ENCODE assay signal across 10 cellular contexts in genomic region chr17:66507103-66507923, GRCh38.
A peak's percentile ranks its signal among the peaks of the same experiment; 100 is the strongest.
DNase-seq lines count a peak whose midpoint lies in the region; ATAC-seq, FAIRE-seq and TF ChIP-seq lines count a peak whose summit lies in the region.
"Had no signal": no experiment of that assay in that cellular context is flagged by ENCODE, and none has a peak within 500 bp of the region (broad histone marks: within the 10 kb centered on the region; RNA-seq: fewer than 3 reads in every experiment).

No MANE protein-coding gene starts in this region.

- H3K27ac ChIP-seq in K562 (ENCODE audit: extremely low read depth, low read depth, low read length) = peak overlapping the region; percentile 86
- H3K27ac ChIP-seq in lung (ENCODE audit: low read depth in 1 of 2, low read length in 1 of 2) = no peak overlapping the region
- H3K27ac ChIP-seq: HL-60 had no signal

- H4K20me1 ChIP-seq in K562 (replicated peaks; ENCODE audit: control insufficient read depth, insufficient read depth, low read length) = no peaks in the 10 kb centered on the region

- H3K4me1 ChIP-seq in K562 (replicated peaks in 1 of 2; ENCODE audit: control insufficient read depth in 2 of 2, insufficient read depth in 2 of 2, low read length in 2 of 2) (peaks cover 25 to 46% of the 10 kb centered on the region in 2 experiments), lung (ENCODE audit: control insufficient read depth in 2 of 2, insufficient read depth in 2 of 2, low read length in 2 of 2) (peaks cover 0 to 7% of the 10 kb centered on the region in 2 donors)

- ATAC-seq in K562 = peak; percentile 79
- peak; percentile 42 for ATAC-seq in lung (ENCODE audit: insufficient read depth, low FRiP score)
- ATAC-seq in GM19328 (IDR thresholded peaks at IDR 0.05; ENCODE audit: unreplicated experiment) = no peak
- no peak for ATAC-seq in HG02970 (IDR thresholded peaks at IDR 0.05; ENCODE audit: low FRiP score, unreplicated experiment)
- no peak for ATAC-seq in GM21717 (IDR thresholded peaks at IDR 0.05; ENCODE audit: unreplicated experiment)

- H3K27me3 ChIP-seq in K562 (ENCODE audit: control insufficient read depth in 2 of 2, insufficient read depth in 2 of 2, low read length in 2 of 2) (no peaks in the 10 kb centered on the region), lung (ENCODE audit: control insufficient read depth, insufficient read depth) (no peaks in the 10 kb centered on the region)

- TF ChIP-seq CTCF in K562 (IDR thresholded peaks at IDR 0.05 in 2 of 3, conservative IDR thresholded peaks at IDR 0.05 in 1 of 3; ENCODE audit: insufficient read depth in 2 of 3, low read depth in 1 of 3, low read length in 3 of 3) (no peak), lung (IDR thresholded peaks at IDR 0.05; ENCODE audit: control extremely low read depth, extremely low read depth) (no peak)

- peak overlapping the region; percentile 75 for H2AFZ ChIP-seq in K562 (ENCODE audit: low read depth, low read length)

- TF ChIP-seq RAD21 in K562 (CRISPR knock-in tag; conservative IDR thresholded peaks at IDR 0.05 in 1 of 2, IDR thresholded peaks at IDR 0.05 in 1 of 2) = no peak

- peak overlapping the region; percentile 70 for H3K4me2 ChIP-seq in K562 (ENCODE audit: insufficient read depth, low read length)

- peak; percentile 88 for FAIRE-seq in K562 (lab: Jason Lieb, UNC)

- CTCF ChIA-PET in K562 (lab: Yijun Ruan, JAX; ENCODE audit: low intra/inter-chr PET ratio) = no interaction called here

- in situ Hi-C loops in ACHN (cut with HindIII; ENCODE audit: low pct_ligation_motif_present, low pct_unique_long_range_greater_than_20kb, low sequenced_read_pairs) (no loop called here), K562 (cut with MboI) (no loop called here)

- peak; percentile 48 for TF ChIP-seq EP300 in K562 (IDR thresholded peaks at IDR 0.05; ENCODE audit: low read length)

- POLR2A ChIA-PET in K562 (lab: Yijun Ruan, JAX) = interaction anchor here (0.6 to 1.5 kb wide), 9 partner anchors 9 to 1477 kb away, joined by 3 to 4 read pairs (median 3); no protein-coding TSS in a partner anchor

- BruUV-seq in K562 (replicated peaks; lab: Mats Ljungman, UMichigan) = no TSS peak

- H3K79me2 ChIP-seq in K562 (ENCODE audit: control insufficient read depth, insufficient read depth, low read length) = peaks cover 65% of the 10 kb centered on the region

- H3K9me1 ChIP-seq in K562 (ENCODE audit: control insufficient read depth, insufficient read depth, low read length) = no peaks in the 10 kb centered on the region

- peak; percentile 75 for DNase-seq in ACHN
- peak; percentile 72 for DNase-seq in HT1080 (ENCODE audit: low read depth)
- DNase-seq in K562 (ENCODE audit: extremely low read depth in 1 of 4, low spot score in 3 of 4) = peak; percentile 56 to 78 (median 70)
- DNase-seq in lung (ENCODE audit: low spot score) = peak; percentile 49
- no peak for DNase-seq in NCI-H1694 (lab: John Stamatoyannopoulos, UW)
- DNase-seq: immature natural killer cell had no signal

- no peak for TF ChIP-seq POLR2A in K562 (conservative IDR thresholded peaks at IDR 0.05)

- H3K4me3 ChIP-seq in K562 (no peak overlapping the region), lung (no peak overlapping the region)

- H3K9me3 ChIP-seq in K562 (replicated peaks; ENCODE audit: control insufficient read depth, insufficient read depth, low read depth, low read length) (no peaks in the 10 kb centered on the region), lung (ENCODE audit: control insufficient read depth in 2 of 2, insufficient read depth in 1 of 2, low read length in 1 of 2) (no peaks in the 10 kb centered on the region)

- H3K9ac ChIP-seq in K562 (ENCODE audit: insufficient read depth in 1 of 2, low read depth in 2 of 2, low read length in 2 of 2) = peak overlapping the region; percentile 68 to 85

- intact Hi-C loops in K562 (cut with micrococcal nuclease) = loop anchor here (2.0 kb wide), 2 partner anchors 57 to 203 kb away; no protein-coding TSS in a partner anchor

- H3K36me3 ChIP-seq in K562 (ENCODE audit: control insufficient read depth, insufficient read depth, low read length) (peaks cover 3% of the 10 kb centered on the region; the same call in 1 of the 3 replicates), lung (ENCODE audit: control insufficient read depth in 2 of 2, insufficient read depth in 2 of 2, low read length in 2 of 2) (no peaks in the 10 kb centered on the region)

- WGBS in K562 (ENCODE audit: insufficient coverage, low coverage, missing lambda C conversion rate) = 11% methylated on average over 7 of the region's 7 CpGs
- WGBS in lung, 2 donors = 59 to 75% methylated on average over 7 of the region's 7 CpGs

TF ChIP-seq in K562, 482 proteins besides CTCF, POLR2A, EP300 and RAD21 (continues in another document):
- TF ChIP-seq SOX6 (IDR thresholded peaks at IDR 0.05) = peak; percentile 10; the same call in 1 of the 2 replicates
- TF ChIP-seq HLTF (IDR thresholded peaks at IDR 0.05) = no peak
- TF ChIP-seq ZNF407 (IDR thresholded peaks at IDR 0.05; ENCODE audit: low read depth) = no peak

Comparison
In these comparisons a context has a peak if more than half of its experiments do, and no peak if none do; other contexts are left out.
1. ATAC-seq: peak in K562 (single experiment) and lung (single experiment); none in GM19328 (single experiment), HG02970 (single experiment) and GM21717 (single experiment).